1 cellular context compared by ENCODE assay signal in the genomic region with DNA sequence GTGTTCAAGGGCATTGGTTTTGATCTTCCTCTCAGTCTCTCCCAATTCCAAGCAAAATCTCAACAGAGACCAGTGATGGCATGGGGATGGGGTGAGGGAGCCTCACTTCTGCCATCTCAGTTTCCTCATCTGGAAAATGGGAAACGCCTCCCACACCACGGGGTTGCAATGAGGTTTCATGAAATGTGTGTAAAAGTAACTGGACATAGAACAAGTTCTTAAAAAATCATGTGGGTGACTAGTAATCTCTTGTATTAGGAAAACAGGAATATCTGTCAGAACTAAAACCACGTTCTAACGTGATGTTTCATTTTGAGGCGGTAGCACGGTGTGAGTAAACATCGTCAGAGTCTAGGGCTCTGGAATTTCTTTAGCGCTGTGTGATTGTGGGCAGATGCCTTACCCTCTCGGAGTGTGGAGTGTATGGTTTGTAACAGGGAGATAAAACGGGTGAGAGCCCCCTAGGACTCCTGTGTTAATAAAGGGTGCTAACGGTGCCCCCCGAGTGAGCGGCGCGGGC.
TF ChIP-seq lines count a peak whose summit lies in the region.

No MANE protein-coding gene starts in this region.

TF ChIP-seq in K562, 482 proteins besides CTCF, POLR2A, EP300 and RAD21 (continued from another document):
- TF ChIP-seq HNRNPUL1 (IDR thresholded peaks at IDR 0.05; ENCODE audit: low read length): no peak
- TF ChIP-seq KDM1A (IDR thresholded peaks at IDR 0.05): peak; percentile 56 to 82; a peak in 3 of 4 replicates
- TF ChIP-seq NR2C2 (CRISPR knock-in tag; IDR thresholded peaks at IDR 0.05): no peak
- 0 out of 2 replicates have a peak, but pooled peaks have one; percentile 9 for TF ChIP-seq NR2C2 (tag; IDR thresholded peaks at IDR 0.05)
- TF ChIP-seq PHF8 (IDR thresholded peaks at IDR 0.05; ENCODE audit: borderline replicate concordance, low read length): peak; percentile 78; the same call in 1 of the 2 replicates
- no peak for TF ChIP-seq MAZ (CRISPR knock-in tag; conservative IDR thresholded peaks at IDR 0.05 in 1 of 2, IDR thresholded peaks at IDR 0.05 in 1 of 2)
- TF ChIP-seq, protein P1, sequence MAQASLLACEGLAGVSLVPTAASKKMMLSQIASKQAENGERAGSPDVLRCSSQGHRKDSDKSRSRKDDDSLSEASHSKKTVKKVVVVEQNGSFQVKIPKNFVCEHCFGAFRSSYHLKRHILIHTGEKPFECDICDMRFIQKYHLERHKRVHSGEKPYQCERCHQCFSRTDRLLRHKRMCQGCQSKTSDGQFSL (CRISPR knock-in tag; IDR thresholded peaks at IDR 0.05): no peak
- TF ChIP-seq, protein P1 (tag; IDR thresholded peaks at IDR 0.05): no peak
- TF ChIP-seq NR3C1 (CRISPR knock-in tag; IDR thresholded peaks at IDR 0.05): no peak
- no peak for TF ChIP-seq ETV6 (IDR thresholded peaks at IDR 0.05; ENCODE audit: borderline replicate concordance in 1 of 2, low read depth in 2 of 2, low read length in 1 of 2)
- TF ChIP-seq ETV6 (CRISPR knock-in tag; IDR thresholded peaks at IDR 0.05; ENCODE audit: borderline replicate concordance): no peak
- TF ChIP-seq FOXA3 (CRISPR knock-in tag; conservative IDR thresholded peaks at IDR 0.05 in 1 of 2, IDR thresholded peaks at IDR 0.05 in 1 of 2): peak; percentile 41; a peak in 2 of 4 replicates
- TF ChIP-seq SMAD3 (CRISPR knock-in tag; conservative IDR thresholded peaks at IDR 0.05): no peak
- TF ChIP-seq, protein P2, sequence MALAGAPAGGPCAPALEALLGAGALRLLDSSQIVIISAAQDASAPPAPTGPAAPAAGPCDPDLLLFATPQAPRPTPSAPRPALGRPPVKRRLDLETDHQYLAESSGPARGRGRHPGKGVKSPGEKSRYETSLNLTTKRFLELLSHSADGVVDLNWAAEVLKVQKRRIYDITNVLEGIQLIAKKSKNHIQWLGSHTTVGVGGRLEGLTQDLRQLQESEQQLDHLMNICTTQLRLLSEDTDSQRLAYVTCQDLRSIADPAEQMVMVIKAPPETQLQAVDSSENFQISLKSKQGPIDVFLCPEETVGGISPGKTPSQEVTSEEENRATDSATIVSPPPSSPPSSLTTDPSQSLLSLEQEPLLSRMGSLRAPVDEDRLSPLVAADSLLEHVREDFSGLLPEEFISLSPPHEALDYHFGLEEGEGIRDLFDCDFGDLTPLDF (CRISPR knock-in tag; IDR thresholded peaks at IDR 0.05): no peak
- TF ChIP-seq, protein P3, sequence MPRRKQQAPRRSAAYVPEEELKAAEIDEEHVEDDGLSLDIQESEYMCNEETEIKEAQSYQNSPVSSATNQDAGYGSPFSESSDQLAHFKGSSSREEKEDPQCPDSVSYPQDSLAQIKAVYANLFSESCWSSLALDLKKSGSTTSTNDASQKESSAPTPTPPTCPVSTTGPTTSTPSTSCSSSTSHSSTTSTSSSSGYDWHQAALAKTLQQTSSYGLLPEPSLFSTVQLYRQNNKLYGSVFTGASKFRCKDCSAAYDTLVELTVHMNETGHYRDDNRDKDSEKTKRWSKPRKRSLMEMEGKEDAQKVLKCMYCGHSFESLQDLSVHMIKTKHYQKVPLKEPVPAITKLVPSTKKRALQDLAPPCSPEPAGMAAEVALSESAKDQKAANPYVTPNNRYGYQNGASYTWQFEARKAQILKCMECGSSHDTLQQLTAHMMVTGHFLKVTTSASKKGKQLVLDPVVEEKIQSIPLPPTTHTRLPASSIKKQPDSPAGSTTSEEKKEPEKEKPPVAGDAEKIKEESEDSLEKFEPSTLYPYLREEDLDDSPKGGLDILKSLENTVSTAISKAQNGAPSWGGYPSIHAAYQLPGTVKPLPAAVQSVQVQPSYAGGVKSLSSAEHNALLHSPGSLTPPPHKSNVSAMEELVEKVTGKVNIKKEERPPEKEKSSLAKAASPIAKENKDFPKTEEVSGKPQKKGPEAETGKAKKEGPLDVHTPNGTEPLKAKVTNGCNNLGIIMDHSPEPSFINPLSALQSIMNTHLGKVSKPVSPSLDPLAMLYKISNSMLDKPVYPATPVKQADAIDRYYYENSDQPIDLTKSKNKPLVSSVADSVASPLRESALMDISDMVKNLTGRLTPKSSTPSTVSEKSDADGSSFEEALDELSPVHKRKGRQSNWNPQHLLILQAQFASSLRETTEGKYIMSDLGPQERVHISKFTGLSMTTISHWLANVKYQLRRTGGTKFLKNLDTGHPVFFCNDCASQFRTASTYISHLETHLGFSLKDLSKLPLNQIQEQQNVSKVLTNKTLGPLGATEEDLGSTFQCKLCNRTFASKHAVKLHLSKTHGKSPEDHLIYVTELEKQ (CRISPR knock-in tag; IDR thresholded peaks at IDR 0.05): no peak
- 0 out of 2 replicates have a peak, but pooled peaks have one; percentile 16 for TF ChIP-seq ELF2 (CRISPR knock-in tag; IDR thresholded peaks at IDR 0.05)
- TF ChIP-seq ZBTB17 (CRISPR knock-in tag; IDR thresholded peaks at IDR 0.05): no peak
- no peak for TF ChIP-seq MYNN (IDR thresholded peaks at IDR 0.05)
- no peak for TF ChIP-seq MYNN (CRISPR knock-in tag; IDR thresholded peaks at IDR 0.05)
- TF ChIP-seq SUPT5H (IDR thresholded peaks at IDR 0.05): 0 out of 2 replicates have a peak, but pooled peaks have one; percentile 39
- TF ChIP-seq RBM25 (IDR thresholded peaks at IDR 0.05; ENCODE audit: low read depth, low read length, severe bottlenecking): peak; percentile 69
- no peak for TF ChIP-seq ZNF174 (CRISPR knock-in tag; IDR thresholded peaks at IDR 0.05)
- TF ChIP-seq ZNF143 (CRISPR knock-in tag; IDR thresholded peaks at IDR 0.05): no peak
- no peak for TF ChIP-seq ZNF280A (IDR thresholded peaks at IDR 0.05; ENCODE audit: low read depth, partially characterized antibody)
- no peak for TF ChIP-seq MAFG (tag; conservative IDR thresholded peaks at IDR 0.05)
- no peak for TF ChIP-seq RBM22 (IDR thresholded peaks at IDR 0.05; ENCODE audit: low read depth, low read length, poor library complexity, severe bottlenecking)
- peak; percentile 45; the same call in 1 of the 2 replicates for TF ChIP-seq DPF2 (IDR thresholded peaks at IDR 0.05)
- 0 out of 4 replicates have a peak, but pooled peaks of 1 of the 2 experiments have one; percentile 15 for TF ChIP-seq SIN3A (IDR thresholded peaks at IDR 0.05; ENCODE audit: borderline replicate concordance in 2 of 2, control insufficient read depth in 1 of 2, low read depth in 2 of 2, low read length in 2 of 2)
- TF ChIP-seq SMARCA4 (IDR thresholded peaks at IDR 0.05): peak; percentile 33; the same call in 1 of the 2 replicates
- TF ChIP-seq ETS2 (tag; IDR thresholded peaks at IDR 0.05; ENCODE audit: borderline replicate concordance, poor library complexity, severe bottlenecking): no peak
- TF ChIP-seq PHF20 (IDR thresholded peaks at IDR 0.05; ENCODE audit: partially characterized antibody): peak; percentile 23
- no peak for TF ChIP-seq ZC3H11A (IDR thresholded peaks at IDR 0.05; ENCODE audit: low read depth, low read length)
- no peak for TF ChIP-seq CREB1 (IDR thresholded peaks at IDR 0.05)
- TF ChIP-seq CREB1 (CRISPR knock-in tag; IDR thresholded peaks at IDR 0.05): no peak
- 0 out of 2 replicates have a peak, but pooled peaks have one; percentile 30 for TF ChIP-seq DMBX1 (CRISPR knock-in tag; IDR thresholded peaks at IDR 0.05; ENCODE audit: borderline replicate concordance)
- peak; percentile 56 for TF ChIP-seq BRD9 (IDR thresholded peaks at IDR 0.05; ENCODE audit: low read depth, partially characterized antibody)
- peak; percentile 71; the same call in 1 of the 2 replicates for TF ChIP-seq HDAC2 (IDR thresholded peaks at IDR 0.05)
- peak; percentile 89 for TF ChIP-seq ZFP36 (IDR thresholded peaks at IDR 0.05; ENCODE audit: low read depth, low read length, partially characterized antibody)
- TF ChIP-seq, protein P4, sequence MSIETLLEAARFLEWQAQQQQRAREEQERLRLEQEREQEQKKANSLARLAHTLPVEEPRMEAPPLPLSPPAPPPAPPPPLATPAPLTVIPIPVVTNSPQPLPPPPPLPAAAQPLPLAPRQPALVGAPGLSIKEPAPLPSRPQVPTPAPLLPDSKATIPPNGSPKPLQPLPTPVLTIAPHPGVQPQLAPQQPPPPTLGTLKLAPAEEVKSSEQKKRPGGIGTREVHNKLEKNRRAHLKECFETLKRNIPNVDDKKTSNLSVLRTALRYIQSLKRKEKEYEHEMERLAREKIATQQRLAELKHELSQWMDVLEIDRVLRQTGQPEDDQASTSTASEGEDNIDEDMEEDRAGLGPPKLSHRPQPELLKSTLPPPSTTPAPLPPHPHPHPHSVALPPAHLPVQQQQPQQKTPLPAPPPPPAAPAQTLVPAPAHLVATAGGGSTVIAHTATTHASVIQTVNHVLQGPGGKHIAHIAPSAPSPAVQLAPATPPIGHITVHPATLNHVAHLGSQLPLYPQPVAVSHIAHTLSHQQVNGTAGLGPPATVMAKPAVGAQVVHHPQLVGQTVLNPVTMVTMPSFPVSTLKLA (conservative IDR thresholded peaks at IDR 0.05): peak; percentile 27 to 67; a peak in 2 of 4 replicates
- TF ChIP-seq THRAP3 (IDR thresholded peaks at IDR 0.05; ENCODE audit: borderline replicate concordance): no peak
- TF ChIP-seq, protein P5, sequence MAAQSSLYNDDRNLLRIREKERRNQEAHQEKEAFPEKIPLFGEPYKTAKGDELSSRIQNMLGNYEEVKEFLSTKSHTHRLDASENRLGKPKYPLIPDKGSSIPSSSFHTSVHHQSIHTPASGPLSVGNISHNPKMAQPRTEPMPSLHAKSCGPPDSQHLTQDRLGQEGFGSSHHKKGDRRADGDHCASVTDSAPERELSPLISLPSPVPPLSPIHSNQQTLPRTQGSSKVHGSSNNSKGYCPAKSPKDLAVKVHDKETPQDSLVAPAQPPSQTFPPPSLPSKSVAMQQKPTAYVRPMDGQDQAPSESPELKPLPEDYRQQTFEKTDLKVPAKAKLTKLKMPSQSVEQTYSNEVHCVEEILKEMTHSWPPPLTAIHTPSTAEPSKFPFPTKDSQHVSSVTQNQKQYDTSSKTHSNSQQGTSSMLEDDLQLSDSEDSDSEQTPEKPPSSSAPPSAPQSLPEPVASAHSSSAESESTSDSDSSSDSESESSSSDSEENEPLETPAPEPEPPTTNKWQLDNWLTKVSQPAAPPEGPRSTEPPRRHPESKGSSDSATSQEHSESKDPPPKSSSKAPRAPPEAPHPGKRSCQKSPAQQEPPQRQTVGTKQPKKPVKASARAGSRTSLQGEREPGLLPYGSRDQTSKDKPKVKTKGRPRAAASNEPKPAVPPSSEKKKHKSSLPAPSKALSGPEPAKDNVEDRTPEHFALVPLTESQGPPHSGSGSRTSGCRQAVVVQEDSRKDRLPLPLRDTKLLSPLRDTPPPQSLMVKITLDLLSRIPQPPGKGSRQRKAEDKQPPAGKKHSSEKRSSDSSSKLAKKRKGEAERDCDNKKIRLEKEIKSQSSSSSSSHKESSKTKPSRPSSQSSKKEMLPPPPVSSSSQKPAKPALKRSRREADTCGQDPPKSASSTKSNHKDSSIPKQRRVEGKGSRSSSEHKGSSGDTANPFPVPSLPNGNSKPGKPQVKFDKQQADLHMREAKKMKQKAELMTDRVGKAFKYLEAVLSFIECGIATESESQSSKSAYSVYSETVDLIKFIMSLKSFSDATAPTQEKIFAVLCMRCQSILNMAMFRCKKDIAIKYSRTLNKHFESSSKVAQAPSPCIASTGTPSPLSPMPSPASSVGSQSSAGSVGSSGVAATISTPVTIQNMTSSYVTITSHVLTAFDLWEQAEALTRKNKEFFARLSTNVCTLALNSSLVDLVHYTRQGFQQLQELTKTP (IDR thresholded peaks at IDR 0.05; ENCODE audit: low read depth in 1 of 2, partially characterized antibody in 2 of 2): no peak
- TF ChIP-seq NFXL1 (CRISPR knock-in tag; IDR thresholded peaks at IDR 0.05): no peak
- TF ChIP-seq FOXK2 (conservative IDR thresholded peaks at IDR 0.05 in 1 of 2, IDR thresholded peaks at IDR 0.05 in 1 of 2; ENCODE audit: low read depth in 2 of 2): peak; percentile 36 to 41; a peak in 2 of 4 replicates
TF ChIP-seq in K562: peak in this region for 36.
